In the genomic region with DNA sequence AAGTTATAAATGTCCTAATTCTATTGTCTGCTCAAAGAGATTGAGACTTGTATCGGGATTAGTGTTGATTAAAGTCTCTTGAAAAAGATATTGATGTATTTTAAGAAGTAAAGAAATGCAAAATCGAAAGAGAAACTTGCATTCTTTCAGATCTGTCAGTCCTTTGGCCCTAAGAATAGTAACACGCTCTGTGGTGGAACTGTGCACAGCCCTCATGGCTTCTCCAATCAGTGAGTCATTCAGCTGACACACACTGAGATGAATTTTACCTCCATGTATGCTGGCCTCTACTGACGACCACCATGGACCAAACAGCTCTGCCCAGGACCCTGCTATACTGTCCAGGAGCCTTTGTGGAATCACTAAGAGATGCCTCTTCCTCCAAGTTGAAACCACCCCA, we compare ENCODE assay signal across 8 cellular contexts.
A peak's percentile ranks its signal among the peaks of the same experiment; 100 is the strongest.
DNase-seq lines count a peak whose midpoint lies in the region; ATAC-seq, FAIRE-seq and TF ChIP-seq lines count a peak whose summit lies in the region.

No MANE protein-coding gene starts in this region.

- H3F3A ChIP-seq in smooth muscle cell (ENCODE audit: low read depth), result no peaks in the 10 kb centered on the region

- H3K9ac ChIP-seq in HepG2 (ENCODE audit: insufficient read depth, low read depth, low read length) (no peak overlapping the region), smooth muscle cell (ENCODE audit: low read depth) (no peak overlapping the region)

- H3K4me2 ChIP-seq in HepG2 (ENCODE audit: low read depth, low read length), result no peak overlapping the region
- peak overlapping the region; percentile 47 for H3K4me2 ChIP-seq in smooth muscle cell

- H3K79me2 ChIP-seq in HepG2 (ENCODE audit: insufficient read depth, low read length) (no peaks in the 10 kb centered on the region), smooth muscle cell (ENCODE audit: low read depth) (no peaks in the 10 kb centered on the region)

- POLR2A ChIA-PET in HepG2 (lab: Yijun Ruan, JAX) (no interaction called here), Caco-2 (lab: Charles Lee) (no interaction called here)

- H3K27me3 ChIP-seq in right lobe of liver (no peaks in the 10 kb centered on the region), HepG2 (ENCODE audit: control insufficient read depth in 1 of 2, insufficient read depth in 2 of 2, low read length in 2 of 2) (no peaks in the 10 kb centered on the region; a peak in 1 of 5 replicates), smooth muscle cell (ENCODE audit: low read depth) (no peaks in the 10 kb centered on the region), Caco-2 (replicated peaks; ENCODE audit: control insufficient read depth, insufficient read depth, low read length) (no peaks in the 10 kb centered on the region)

- H3K27ac Mint-ChIP-seq in Caco-2 (ENCODE audit: unreplicated experiment), result no peak overlapping the region

- no peaks in the 10 kb centered on the region for H3K27me3 Mint-ChIP-seq in Caco-2 (ENCODE audit: insufficient read depth, unreplicated experiment)

- H3K4me1 ChIP-seq in right lobe of liver (no peaks in the 10 kb centered on the region), HepG2 (ENCODE audit: insufficient read depth, low read length) (no peaks in the 10 kb centered on the region), smooth muscle cell (ENCODE audit: low read depth) (no peaks in the 10 kb centered on the region), Caco-2 (no peaks in the 10 kb centered on the region)

- ATAC-seq in right lobe of liver (peak; percentile 64 to 86 (median 70)), HepG2 (no peak), HG03108 (IDR thresholded peaks at IDR 0.05; ENCODE audit: unreplicated experiment) (peak; percentile 70)

- no peaks in the 10 kb centered on the region for H3K36me3 Mint-ChIP-seq in Caco-2 (ENCODE audit: insufficient read depth, unreplicated experiment)

- no peak for TF ChIP-seq RAD21 in HepG2 (CRISPR knock-in tag; IDR thresholded peaks at IDR 0.05)

- intact Hi-C loops in right lobe of liver (cut with DNase I) (no loop called here), HepG2 (cut with micrococcal nuclease; ENCODE audit: unreplicated experiment) (no loop called here), Caco-2 (cut with micrococcal nuclease; ENCODE audit: unreplicated experiment) (no loop called here)

- FAIRE-seq in HepG2 (lab: Jason Lieb, UNC), result no peak

- CTCF ChIA-PET in HepG2 (lab: Yijun Ruan, JAX; ENCODE audit: low intra/inter-chr PET ratio, low total read pairs) (no interaction called here), Caco-2 (lab: Charles Lee) (no interaction called here)

- H3K4me3 ChIP-seq in right lobe of liver (no peak overlapping the region), HepG2 (replicated peaks in 1 of 3; ENCODE audit: insufficient read depth in 1 of 3, low read depth in 2 of 3, low read length in 3 of 3) (no peak overlapping the region), WI38 (ENCODE audit: low read depth, low read length) (peak overlapping the region; percentile 42), smooth muscle cell (no peak overlapping the region), Caco-2 (ENCODE audit: low read depth, low read length) (no peak overlapping the region)

- H3K4me3 Mint-ChIP-seq in Caco-2 (ENCODE audit: unreplicated experiment), result no peak overlapping the region

- H3K36me3 ChIP-seq in right lobe of liver (no peaks in the 10 kb centered on the region), HepG2 (replicated peaks in 1 of 2; ENCODE audit: control insufficient read depth in 1 of 2, insufficient read depth in 2 of 2, low read length in 2 of 2) (no peaks in the 10 kb centered on the region), smooth muscle cell (ENCODE audit: low read depth) (no peaks in the 10 kb centered on the region), Caco-2 (ENCODE audit: control insufficient read depth, insufficient read depth, low read length) (no peaks in the 10 kb centered on the region)

- in situ Hi-C loops in HepG2 (cut with HindIII; ENCODE audit: extremely low pct_ligation_motif_present, low pct_unique_long_range_greater_than_20kb), result no loop called here

- H3K9me3 ChIP-seq in right lobe of liver (no peaks in the 10 kb centered on the region), HepG2 (ENCODE audit: low read length) (no peaks in the 10 kb centered on the region), smooth muscle cell (replicated peaks; ENCODE audit: low read depth) (no peaks in the 10 kb centered on the region), Caco-2 (peaks cover 7% of the 10 kb centered on the region; the same call in 1 of the 2 replicates)

- no TSS peak for BruUV-seq in HepG2 (replicated peaks; lab: Mats Ljungman, UMichigan)
- BruUV-seq in Caco-2 (replicated peaks; lab: Mats Ljungman, UMichigan), result no TSS peak

- DNase-seq in right lobe of liver, result no peak
- DNase-seq in HepG2 (ENCODE audit: low spot score), result no peak
- DNase-seq in smooth muscle cell (lab: John Stamatoyannopoulos, UW; ENCODE audit: unreplicated experiment), result no peak
- DNase-seq in activated effector memory CD4-positive, alpha-beta T cell treated with anti-CD3 and anti-CD28 coated beads, Interleukin-2, amount 50 U/mL, for 16 hours, result no peak
- no peak for DNase-seq in Caco-2
- DNase-seq in NCI-H2227 treated with DMSO at 0.1 percent for 48 hours (lab: John Stamatoyannopoulos, UW), result no peak

- no peaks in the 10 kb centered on the region for H3K4me1 Mint-ChIP-seq in Caco-2 (ENCODE audit: low read depth, unreplicated experiment)

- TF ChIP-seq POLR2A in right lobe of liver (IDR thresholded peaks at IDR 0.05) (no peak), HepG2 (IDR thresholded peaks at IDR 0.05; ENCODE audit: insufficient read depth in 1 of 2, low read depth in 2 of 2, low read length in 2 of 2) (no peak)

- H3K27ac ChIP-seq in right lobe of liver (peak overlapping the region in 1 of 3 donors; percentile 7), HepG2 (ENCODE audit: extremely low read length, insufficient read depth, low read length) (no peak overlapping the region), smooth muscle cell (ENCODE audit: low read depth) (no peak overlapping the region)

- 34% methylated on average over 4 of the region's 4 CpGs for whole genome bisulfite sequencing in right lobe of liver (ENCODE audit: insufficient coverage, low coverage, low lambda C conversion rate, missing lambda C conversion rate)
- 23% methylated on average over 4 of the region's 4 CpGs for WGBS in HepG2 (ENCODE audit: low lambda C conversion rate)
- 10% methylated on average over 4 of the region's 4 CpGs for WGBS in smooth muscle cell (ENCODE audit: low lambda C conversion rate)

- H4K20me1 ChIP-seq in HepG2 (ENCODE audit: insufficient read depth, low read length), result no peaks in the 10 kb centered on the region
- H4K20me1 ChIP-seq in smooth muscle cell (ENCODE audit: low read depth), result no peaks in the 10 kb centered on the region

- no peaks in the 10 kb centered on the region for H3K9me3 Mint-ChIP-seq in Caco-2 (ENCODE audit: unreplicated experiment)

- no peak overlapping the region for H2AFZ ChIP-seq in HepG2 (ENCODE audit: low read length)
- no peak overlapping the region for H2AFZ ChIP-seq in smooth muscle cell (ENCODE audit: low read depth)

- TF ChIP-seq EP300 in HepG2 (IDR thresholded peaks at IDR 0.05; ENCODE audit: low read depth in 2 of 2, low read length in 2 of 2), result no peak
- no peak for TF ChIP-seq EP300 in HepG2 (CRISPR knock-in tag; IDR thresholded peaks at IDR 0.05; ENCODE audit: borderline replicate concordance)

- no peak for TF ChIP-seq CTCF in right lobe of liver (IDR thresholded peaks at IDR 0.05)
- TF ChIP-seq CTCF in HepG2 (CRISPR knock-in tag; IDR thresholded peaks at IDR 0.05), result no peak
- no peak for TF ChIP-seq CTCF in WI38 (IDR thresholded peaks at IDR 0.05; ENCODE audit: low read depth, low read length)
- no peak for TF ChIP-seq CTCF in smooth muscle cell (IDR thresholded peaks at IDR 0.05; ENCODE audit: borderline replicate concordance, insufficient read depth, poor library complexity, severe bottlenecking)
- TF ChIP-seq CTCF in Caco-2 (IDR thresholded peaks at IDR 0.05; ENCODE audit: insufficient read depth in 1 of 2, low read depth in 1 of 2, low read length in 1 of 2, severe bottlenecking in 1 of 2, unreplicated experiment in 1 of 2), result no peak

TF ChIP-seq in HepG2, 621 proteins besides CTCF, POLR2A, EP300 and RAD21:
- TF ChIP-seq ZNF335 (CRISPR knock-in tag; IDR thresholded peaks at IDR 0.05) (no peak), PHF20 (CRISPR knock-in tag; IDR thresholded peaks at IDR 0.05) (no peak)
